Comparison of ENCODE assay signal across 26 cellular contexts in genomic region chr12:123965382-123965781, GRCh38.
"Had no signal": no experiment of that assay in that cellular context is flagged by ENCODE, and none has a peak within 500 bp of the region (broad histone marks: within the 10 kb centered on the region; RNA-seq: fewer than 3 reads in every experiment).

No MANE protein-coding gene starts in this region.

- DNase-seq: activated CD4-positive, alpha-beta T cell treated with anti-CD3 and anti-CD28 coated beads, Interleukin-2, amount 10 ng/mL, durations not matched to agents 24 days and 14 days; activated CD4-positive, alpha-beta T cell treated with anti-CD3 and anti-CD28 coated beads, Interleukin-2, amount 50 U/mL, for 4 hours; activated CD8-positive, alpha-beta memory T cell treated with anti-CD3 and anti-CD28 coated beads, Interleukin-2, amount 50 U/mL, for 4 hours; activated CD8-positive, alpha-beta T cell treated with anti-CD3 and anti-CD28 coated beads for 36 hours; activated gamma-delta T cell treated with Interleukin-2 at 50 U/mL for 16 hours; activated naive CD4-positive, alpha-beta T cell treated with anti-CD3 and anti-CD28 coated beads for 36 hours; activated T-cell treated with anti-CD3 and anti-CD28 coated beads for 4 hours; activated T-cell treated with anti-CD3 and anti-CD28 coated beads, Interleukin-2, amount 50 U/mL, for 4 hours; adrenal gland; body of pancreas; caudate nucleus; Karpas-422; KBM-7; NCI-H1105; NCI-H1417 treated with DMSO at 0.1 percent for 48 hours; NCI-H1694; NCI-H1930; NCI-H345; NCI-H524 treated with DMSO at 0.1 percent for 48 hours; PC-9; SHP77; SK-N-SH had no signal

- H3K27ac ChIP-seq: adrenal gland, body of pancreas, breast epithelium, PC-9, RWPE1, SJSA1 had no signal

- H3K4me1 ChIP-seq: adrenal gland, body of pancreas, breast epithelium had no signal

- H3K4me2 ChIP-seq: PC-9, SK-N-SH had no signal

- H3K36me3 ChIP-seq: adrenal gland, breast epithelium had no signal

- H2AFZ ChIP-seq: PC-9 had no signal

- H3K27me3 ChIP-seq: adrenal gland, body of pancreas, breast epithelium, SJSA1 had no signal

- H3K4me3 ChIP-seq: adrenal gland, body of pancreas, breast epithelium, PC-9, SJSA1 had no signal

- H3K9me3 ChIP-seq: body of pancreas, breast epithelium, SJSA1, SK-N-SH had no signal

- ATAC-seq: activated CD8-positive, alpha-beta T cell treated with anti-CD3 and anti-CD28 coated beads for 36 hours; activated naive CD4-positive, alpha-beta T cell treated with anti-CD3 and anti-CD28 coated beads, Interleukin-2, amount 50 U/mL, for 72 hours; activated T-cell treated with anti-CD3 and anti-CD28 coated beads, Interleukin-2, amount 50 U/mL, for 4 hours; body of pancreas had no signal

- H3K9ac ChIP-seq: SK-N-SH had no signal
